In the genomic region with DNA sequence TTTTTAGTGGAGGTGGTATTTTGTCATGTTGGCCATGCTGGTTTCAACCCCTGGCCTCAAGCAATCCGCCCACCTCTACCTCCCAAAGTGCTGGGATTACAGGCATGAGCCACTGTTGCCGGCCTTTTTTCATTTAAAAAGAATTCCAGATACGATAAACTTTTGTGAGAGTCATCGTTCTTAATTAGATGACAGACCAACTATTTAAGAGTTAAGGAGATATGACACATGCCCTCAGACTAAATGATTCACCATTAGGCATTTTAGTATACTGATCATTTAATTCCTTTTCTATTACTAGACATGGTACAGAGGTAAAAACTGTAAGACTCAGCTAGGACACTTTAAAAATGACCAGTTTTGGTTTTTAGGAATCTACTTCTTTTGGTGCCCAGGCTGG, we compare ENCODE assay signal across 12 cellular contexts. TPM values are rescaled to one million over a fixed set of nuclear protein-coding genes. Genes with fewer than 3 reads are reported as not detected.
DNase-seq lines count a peak whose midpoint lies in the region; ATAC-seq and TF ChIP-seq lines count a peak whose summit lies in the region.
"Had no signal": no experiment of that assay in that cellular context is flagged by ENCODE, and none has a peak within 500 bp of the region (broad histone marks: within the 10 kb centered on the region; RNA-seq: fewer than 3 reads in every experiment).

No MANE protein-coding gene starts in this region.

- 85 to 93% methylated on average over 4 of the region's 4 CpGs for WGBS in lung, 2 donors

- H3K4me1 ChIP-seq in HEK293 (ENCODE audit: control insufficient read depth, insufficient read depth, low read length) (no peaks in the 10 kb centered on the region), lung (ENCODE audit: control insufficient read depth in 2 of 2, insufficient read depth in 2 of 2, low read length in 2 of 2) (peaks cover 3 to 13% of the 10 kb centered on the region in 2 donors)

- H3K27me3 ChIP-seq in lung (ENCODE audit: control insufficient read depth, insufficient read depth), result no peaks in the 10 kb centered on the region

- ATAC-seq in lung (ENCODE audit: insufficient read depth, low FRiP score) (no peak), HG02759 (IDR thresholded peaks at IDR 0.05; ENCODE audit: unreplicated experiment) (no peak), HG02678 (IDR thresholded peaks at IDR 0.05; ENCODE audit: unreplicated experiment) (no peak)
- ATAC-seq: left lobe of liver had no signal

- POLR2A ChIA-PET in HEK293 (lab: Yijun Ruan, JAX), result no interaction called here

- H3K9me3 ChIP-seq in HEK293 (ENCODE audit: control insufficient read depth, insufficient read depth, low read depth, low read length), result no peaks in the 10 kb centered on the region
- no peaks in the 10 kb centered on the region for H3K9me3 ChIP-seq in lung (ENCODE audit: control insufficient read depth in 2 of 2, insufficient read depth in 1 of 2, low read length in 1 of 2)

- no peak overlapping the region for H3K27ac ChIP-seq in HEK293 (ENCODE audit: extremely low read depth, low read depth, low read length)
- H3K27ac ChIP-seq in lung (ENCODE audit: low read depth in 1 of 2, low read length in 1 of 2), result peak overlapping the region; percentile 7 to 18

- peak; percentile 73 for DNase-seq in AG09309 (ENCODE audit: low read depth)
- DNase-seq in amniotic epithelial cell (ENCODE audit: low read depth), result peak; percentile 76
- DNase-seq in lung (ENCODE audit: low spot score), result no peak
- DNase-seq in COLO829 (ENCODE audit: low spot score), result no peak
- DNase-seq in NCI-H1436 (lab: John Stamatoyannopoulos, UW), result no peak
- DNase-seq: activated CD8-positive, alpha-beta memory T cell treated with anti-CD3 and anti-CD28 coated beads, Interleukin-2, amount 50 U/mL, for 4 hours; DND-41; effector CD4-positive, alpha-beta T cell had no signal

- TF ChIP-seq CTCF in AG09309 (IDR thresholded peaks at IDR 0.05; ENCODE audit: control insufficient read depth, insufficient read depth, low read depth, low read length, missing control alignments) (no peak), HEK293 (tag by site-specific recombination; IDR thresholded peaks at IDR 0.05) (no peak), lung (IDR thresholded peaks at IDR 0.05; ENCODE audit: control extremely low read depth, extremely low read depth) (no peak)

- H3K4me3 ChIP-seq in AG09309 (ENCODE audit: control insufficient read depth, low read depth, low read length) (peak overlapping the region; percentile 86), HEK293 (ENCODE audit: low read depth, low read length) (no peak overlapping the region), lung (no peak overlapping the region)

- CTCF ChIA-PET in HEK293 (lab: Yijun Ruan, JAX), result interaction anchor here (0.6 kb wide), 1 partner anchor 877 kb away, joined by 3 read pairs; no protein-coding TSS in a partner anchor

- H3K36me3 ChIP-seq in HEK293 (ENCODE audit: control insufficient read depth in 2 of 2, insufficient read depth in 1 of 2, low read length in 2 of 2) (peaks cover 0 to 10% of the 10 kb centered on the region in 2 experiments; a peak in 1 of 3 replicates), lung (ENCODE audit: control insufficient read depth in 2 of 2, insufficient read depth in 2 of 2, low read length in 2 of 2) (no peaks in the 10 kb centered on the region)

TF ChIP-seq in HEK293, 187 proteins besides CTCF, POLR2A, EP300 and RAD21:
- no peak for TF ChIP-seq BCL6B (tag by site-specific recombination; IDR thresholded peaks at IDR 0.05)
- peak; percentile 45 for TF ChIP-seq ZFHX2 (tag by site-specific recombination; conservative IDR thresholded peaks at IDR 0.05)
- TF ChIP-seq EGR2 (tag by site-specific recombination; IDR thresholded peaks at IDR 0.05; ENCODE audit: low read depth), result 0 out of 2 replicates have a peak, but pooled peaks have one; percentile 36

RNA-seq across cellular contexts. Expression of gene ANKRD13A, which starts 2.4 kb away (rescaled TPM):
- total RNA-seq in lung, result 10 to 100 TPM; 68.8 to 83.0 TPM
- 10 to 100 TPM; 21.6 to 38.8 TPM for polyA plus RNA-seq in lung

RNA-seq across cellular contexts. Expression of gene GIT2, which starts 5.4 kb away (rescaled TPM):
- total RNA-seq in lung, result 10 to 100 TPM; 55.5 to 75.8 TPM
- 10 to 100 TPM; 13.5 to 24.7 TPM for polyA plus RNA-seq in lung

RNA-seq across cellular contexts. Expression of gene C12orf76, which starts 46.7 kb away (rescaled TPM):
- total RNA-seq in lung, result 10 to 100 TPM; 23.3 to 30.5 TPM
- 10 to 100 TPM; 15.4 to 24.6 TPM for polyA plus RNA-seq in lung

Comparison
In these comparisons a context has a peak if more than half of its experiments do, and no peak if none do; other contexts are left out.
1. DNase-seq: peak in AG09309 (single experiment) and amniotic epithelial cell (single experiment); none in lung (single experiment), COLO829 (single experiment) and NCI-H1436 (single experiment).